ENCODE assay signal across 27 cellular contexts in the genomic region with DNA sequence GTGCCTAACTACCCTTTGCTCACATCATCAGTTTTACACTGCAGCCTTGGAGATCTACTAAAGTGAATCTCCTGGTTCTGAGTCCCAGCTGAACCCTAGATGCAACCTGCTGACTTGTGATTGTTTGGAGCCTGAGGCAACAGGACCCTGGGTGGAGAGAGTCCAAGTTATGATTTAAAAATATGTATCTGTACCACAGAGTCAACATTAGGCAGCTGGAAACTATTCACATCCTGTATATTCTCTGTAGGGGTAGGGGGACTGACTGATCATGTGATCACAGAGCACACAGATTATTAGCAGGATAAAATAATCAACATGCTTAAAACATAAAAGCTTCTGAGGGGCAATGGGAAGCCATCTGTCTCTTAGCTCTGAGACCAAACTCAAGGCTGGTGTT. TPM values are rescaled to one million over a fixed set of nuclear protein-coding genes. Genes with fewer than 3 reads are reported as not detected.
DNase-seq lines count a peak whose midpoint lies in the region; ATAC-seq and TF ChIP-seq lines count a peak whose summit lies in the region.
"Had no signal": no experiment of that assay in that cellular context is flagged by ENCODE, and none has a peak within 500 bp of the region (broad histone marks: within the 10 kb centered on the region; RNA-seq: fewer than 3 reads in every experiment).

No MANE protein-coding gene starts in this region.

- no peaks in the 10 kb centered on the region for H3K79me2 ChIP-seq in PC-3 (ENCODE audit: low read length)

- intact Hi-C loops in PC-3 (cut with micrococcal nuclease): no loop called here

- H3K4me1 ChIP-seq in PC-3 (ENCODE audit: insufficient read depth, low read length): peaks cover 20% of the 10 kb centered on the region
- H3K4me1 ChIP-seq: A549; BLaER1 treated with 17β-estradiol and CSF1 and Interleukin-3, amounts not matched to agents 10 nM and 100 nM; Caco-2; SJSA1 had no signal

- no peaks in the 10 kb centered on the region for H3F3A ChIP-seq in PC-3 (ENCODE audit: low read length, unreplicated experiment)

- H3K4me2 ChIP-seq in PC-3 (ENCODE audit: low read length): peak overlapping the region; percentile 28
- H3K4me2 ChIP-seq: A549; BLaER1 treated with 17β-estradiol and CSF1 and Interleukin-3, amounts not matched to agents 10 nM and 100 nM; KMS-11 had no signal

- H3K9me3 ChIP-seq in PC-3 (ENCODE audit: low read length): no peaks in the 10 kb centered on the region
- H3K9me3 ChIP-seq: A549, Caco-2, SJSA1 had no signal

- DNase-seq in EL (peak; percentile 7), NCI-H1417 treated with DMSO at 0.1 percent for 48 hours (lab: John Stamatoyannopoulos, UW) (peak; percentile 8), PC-3 (peak; percentile 68), choroid plexus epithelial cell (ENCODE audit: low read depth) (peak; percentile 42), anterior cingulate cortex (lab: John Stamatoyannopoulos, UW) (no peak)
- DNase-seq in activated CD8-positive, alpha-beta memory T cell treated with anti-CD3 and anti-CD28 coated beads, Interleukin-2, amount 50 U/mL, for 4 hours: no peak
- DNase-seq: AML-193; Caco-2; CD4-positive, alpha-beta memory T cell; DMS 273 treated with DMSO at 0.1 percent for 48 hours; DMS79; GF-D8; GOT3; MM.1S; NCI-H1694 treated with DMSO at 0.1 percent for 48 hours; NCI-H2107; NCI-H526; Right ventricle myocardium superior; SW 1271 had no signal

- ATAC-seq in PC-3 (peak; percentile 35), HG03095 (IDR thresholded peaks at IDR 0.05; ENCODE audit: unreplicated experiment) (no peak)
- ATAC-seq: A549, HCT116 had no signal

- no peak overlapping the region for H3K9ac ChIP-seq in PC-3 (ENCODE audit: low read length)
- H3K9ac ChIP-seq: BLaER1 treated with 17β-estradiol and CSF1 and Interleukin-3, amounts not matched to agents 10 nM and 100 nM; KMS-11 had no signal

- TF ChIP-seq CTCF in PC-3 (conservative IDR thresholded peaks at IDR 0.05; ENCODE audit: low read depth, low read length): no peak
- no peak for TF ChIP-seq CTCF in choroid plexus epithelial cell (conservative IDR thresholded peaks at IDR 0.05; ENCODE audit: low read depth, low read length)

- no peaks in the 10 kb centered on the region for H3K27me3 ChIP-seq in PC-3 (ENCODE audit: low read length)
- H3K27me3 ChIP-seq: BLaER1 treated with 17β-estradiol and CSF1 and Interleukin-3, amounts not matched to agents 10 nM and 100 nM; SJSA1 had no signal

- no peaks in the 10 kb centered on the region for H4K20me1 ChIP-seq in PC-3 (ENCODE audit: low read length)
- H4K20me1 ChIP-seq: BLaER1 treated with 17β-estradiol and CSF1 and Interleukin-3, amounts not matched to agents 10 nM and 100 nM had no signal

- POLR2A ChIA-PET in PC-3 (lab: Charles Lee; ENCODE audit: unreplicated experiment): no interaction called here

- H3K4me3 ChIP-seq in PC-3 (ENCODE audit: low read length): no peak overlapping the region
- no peak overlapping the region for H3K4me3 ChIP-seq in choroid plexus epithelial cell (ENCODE audit: low read depth, low read length)
- H3K4me3 ChIP-seq: A549; BLaER1 treated with 17β-estradiol and CSF1 and Interleukin-3, amounts not matched to agents 10 nM and 100 nM; SJSA1 had no signal

- H2AFZ ChIP-seq in PC-3 (ENCODE audit: low read length): 0 out of 2 replicates have a peak overlapping the region, but pooled peaks have one; percentile 7

- H3K9me2 ChIP-seq in PC-3 (replicated peaks; ENCODE audit: low read length): no peaks in the 10 kb centered on the region

- BruUV-seq in PC-3 (replicated peaks; lab: Mats Ljungman, UMichigan): no TSS peak

- CTCF ChIA-PET in PC-3 (lab: Charles Lee): no interaction called here

- peak overlapping the region; percentile 42 for H3K27ac ChIP-seq in PC-3 (ENCODE audit: low read length)
- H3K27ac ChIP-seq: A549; BLaER1 treated with 17β-estradiol and CSF1 and Interleukin-3, amounts not matched to agents 10 nM and 100 nM; HL-60; KMS-11; SJSA1 had no signal

- H3K36me3 ChIP-seq in PC-3 (ENCODE audit: low read depth, low read length): no peaks in the 10 kb centered on the region
- H3K36me3 ChIP-seq: BLaER1 treated with 17β-estradiol and CSF1 and Interleukin-3, amounts not matched to agents 10 nM and 100 nM; SJSA1 had no signal

RNA-seq across cellular contexts. Expression of a gene that starts 52.1 kb away (rescaled TPM):
- not detected in 2 replicates for total RNA-seq in PC-3 (2014; rRNA removed)
- total RNA-seq: Caco-2; CD4-positive, alpha-beta memory T cell; Right ventricle myocardium superior; RPMI7951; SJSA1 had no signal

Comparison
In these comparisons a context has a peak if more than half of its experiments do, and no peak if none do; other contexts are left out.
1. DNase-seq: peak in EL (single experiment), NCI-H1417 treated with DMSO at 0.1 percent for 48 hours (single experiment), PC-3 (single experiment) and choroid plexus epithelial cell (single experiment); none in anterior cingulate cortex (0 of 58) and activated CD8-positive, alpha-beta memory T cell treated with anti-CD3 and anti-CD28 coated beads, Interleukin-2, amount 50 U/mL, for 4 hours (single experiment).